Comparison of ENCODE assay signal across 22 cellular contexts in the genomic region with DNA sequence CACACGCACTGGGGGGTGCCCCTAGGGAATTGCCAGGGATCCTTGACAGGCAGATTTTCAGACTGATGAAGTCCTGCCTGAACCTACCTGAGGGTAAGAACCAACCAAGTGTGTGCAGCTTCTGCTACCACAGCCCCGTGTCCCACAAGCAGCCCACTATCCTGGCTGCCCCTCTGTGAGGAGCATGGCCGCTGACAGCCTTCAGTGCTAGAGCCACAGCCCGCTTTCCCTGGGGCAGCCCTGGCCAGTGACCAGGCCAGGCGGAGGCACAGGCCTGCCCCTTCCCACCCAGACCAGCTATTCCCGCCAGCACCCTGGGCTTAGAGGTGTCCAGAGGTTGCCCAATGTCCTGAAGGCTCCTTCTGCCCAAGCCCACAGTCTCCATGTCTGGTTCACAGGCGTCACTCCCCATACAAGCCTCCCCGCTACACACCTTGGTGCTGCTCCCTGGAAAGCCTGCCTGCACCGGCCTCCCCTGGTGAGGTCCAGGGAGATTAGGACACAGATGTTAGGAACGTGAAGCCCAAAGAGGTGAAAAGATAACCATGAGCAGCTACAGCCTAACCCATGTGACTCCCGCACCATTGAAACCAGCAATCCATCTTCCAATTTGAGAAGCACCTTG.
"Had no signal": no experiment of that assay in that cellular context is flagged by ENCODE, and none has a peak within 500 bp of the region (broad histone marks: within the 10 kb centered on the region; RNA-seq: fewer than 3 reads in every experiment).

No MANE protein-coding gene starts in this region.

- ATAC-seq: activated CD4-positive, CD25-positive, alpha-beta regulatory T cell treated with anti-CD3 and anti-CD28 coated beads, Interleukin-2, amount 50 U/mL, for 24 hours; effector memory CD8-positive, alpha-beta T cell; gastroesophageal sphincter; heart left ventricle; left lung; psoas muscle; stimulated activated naive CD8-positive, alpha-beta T cell treated with anti-CD3 and anti-CD28 coated beads, Interleukin-15, Interleukin-2, amounts not matched to agents 100 U/mL and 50 U/mL, for 24 hours had no signal

- H3K27ac ChIP-seq: coronary artery, gastroesophageal sphincter, heart left ventricle, left lung, ovary, psoas muscle, thoracic aorta, uterus, WERI-Rb-1 had no signal

- DNase-seq: activated CD4-positive, alpha-beta T cell treated with anti-CD3 and anti-CD28 coated beads for 48 hours; activated CD4-positive, alpha-beta T cell treated with anti-CD3 and anti-CD28 coated beads, Interleukin-2, amount 50 U/mL, for 48 hours; activated CD8-positive, alpha-beta memory T cell treated with anti-CD3 and anti-CD28 coated beads for 24 hours; cerebellar nuclear complex; effector memory CD8-positive, alpha-beta T cell; erythroblast; naive B cell; nephron progenitor cell; psoas muscle; stimulated activated CD4-positive, alpha-beta T cell treated with anti-CD3 and anti-CD28 coated beads, Interleukin-2, amount 100 ng/mL, for 48 hours; stimulated activated naive CD8-positive, alpha-beta T cell treated with anti-CD3 and anti-CD28 coated beads, Interleukin-15, Interleukin-2, amounts not matched to agents 100 U/mL and 50 U/mL, for 24 hours; SW 1271; T-helper 9 cell; uterus; WERI-Rb-1 had no signal

- H3K27me3 ChIP-seq: gastroesophageal sphincter, heart left ventricle, ovary, uterus had no signal

- H3K4me1 ChIP-seq: gastroesophageal sphincter, heart left ventricle, left lung, psoas muscle, uterus had no signal

- H3K36me3 ChIP-seq: gastroesophageal sphincter, heart left ventricle, left lung, ovary, thoracic aorta, uterus, WERI-Rb-1 had no signal

- H3K4me3 ChIP-seq: coronary artery, gastroesophageal sphincter, heart left ventricle, left lung, ovary, psoas muscle, thoracic aorta, uterus had no signal

- H3K9me3 ChIP-seq: gastroesophageal sphincter, heart left ventricle, left lung, ovary, psoas muscle, thoracic aorta, uterus had no signal
